In the genomic region with DNA sequence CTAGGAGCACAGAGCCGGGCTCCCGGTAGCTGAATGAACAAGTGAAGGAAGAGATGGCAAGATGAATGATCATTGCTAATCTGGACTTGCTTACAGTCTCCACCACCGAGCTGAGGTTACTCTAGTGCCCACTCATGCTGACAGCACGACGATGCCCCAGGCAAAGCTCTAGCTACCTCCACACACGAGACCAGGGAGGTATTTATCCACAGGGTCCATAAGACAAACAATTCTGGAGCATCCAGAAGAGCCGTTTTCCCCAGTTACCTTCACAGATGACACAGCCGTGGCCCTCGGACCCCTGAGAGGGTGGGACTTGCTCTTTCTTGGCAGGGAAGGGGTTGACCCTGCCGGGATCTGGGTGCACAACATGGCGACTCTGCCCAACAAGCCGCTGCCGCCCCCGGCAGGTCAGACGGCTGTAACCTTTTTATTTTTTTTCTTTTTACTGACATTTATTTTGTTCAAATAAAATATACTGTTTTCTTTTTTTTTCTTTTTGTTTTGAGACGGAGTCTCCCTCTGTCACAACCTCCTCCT, we compare ENCODE assay signal across 23 cellular contexts.
DNase-seq lines count a peak whose midpoint lies in the region; ATAC-seq, FAIRE-seq and TF ChIP-seq lines count a peak whose summit lies in the region.
"Had no signal": no experiment of that assay in that cellular context is flagged by ENCODE, and none has a peak within 500 bp of the region (broad histone marks: within the 10 kb centered on the region; RNA-seq: fewer than 3 reads in every experiment).

No MANE protein-coding gene starts in this region.

- peak; percentile 7 for FAIRE-seq in bronchial epithelial cell (lab: Jason Lieb, UNC)
- FAIRE-seq: GM12878 had no signal

- H3K27me3 Mint-ChIP-seq in natural killer cell treated with Interleukin-12 subunit alpha and Interleukin-12 subunit beta and Interleukin-15 and Interleukin-18, amount 100 ng/mL, for 72 hours = peaks cover 7 to 8% of the 10 kb centered on the region in 2 donors
- no peaks in the 10 kb centered on the region for H3K27me3 Mint-ChIP-seq in natural killer cell (ENCODE audit: low read depth in 2 of 2)
- peaks cover 7% of the 10 kb centered on the region for H3K27me3 Mint-ChIP-seq in HFFc6 (ENCODE audit: insufficient read depth)
- H3K27me3 Mint-ChIP-seq: CD4-positive, alpha-beta T cell had no signal

- H3K36me3 ChIP-seq in bronchial epithelial cell (ENCODE audit: control insufficient read depth, insufficient read depth, low read length) = no peaks in the 10 kb centered on the region

- H3K4me1 Mint-ChIP-seq in natural killer cell treated with Interleukin-12 subunit alpha and Interleukin-12 subunit beta and Interleukin-15 and Interleukin-18, amount 100 ng/mL, for 72 hours (ENCODE audit: low read depth in 2 of 2) = no peaks in the 10 kb centered on the region
- H3K4me1 Mint-ChIP-seq in natural killer cell (no peaks in the 10 kb centered on the region), HFFc6 (ENCODE audit: low read depth) (peaks cover 36% of the 10 kb centered on the region)
- H3K4me1 Mint-ChIP-seq: B cell had no signal

- intact Hi-C loops in natural killer cell (cut with micrococcal nuclease) = no loop called here

- H3K9me3 Mint-ChIP-seq in natural killer cell treated with Interleukin-12 subunit alpha and Interleukin-12 subunit beta and Interleukin-15 and Interleukin-18, amount 100 ng/mL, for 72 hours = no peaks in the 10 kb centered on the region
- H3K9me3 Mint-ChIP-seq in natural killer cell = no peaks in the 10 kb centered on the region
- no peaks in the 10 kb centered on the region for H3K9me3 Mint-ChIP-seq in HFFc6
- H3K9me3 Mint-ChIP-seq: CD4-positive, alpha-beta T cell had no signal

- H3K36me3 Mint-ChIP-seq in natural killer cell treated with Interleukin-12 subunit alpha and Interleukin-12 subunit beta and Interleukin-15 and Interleukin-18, amount 100 ng/mL, for 72 hours = no peaks in the 10 kb centered on the region
- H3K36me3 Mint-ChIP-seq in natural killer cell (no peaks in the 10 kb centered on the region), HFFc6 (ENCODE audit: low read depth) (peaks cover 4% of the 10 kb centered on the region)

- no peak overlapping the region for H3K4me3 Mint-ChIP-seq in natural killer cell treated with Interleukin-12 subunit alpha and Interleukin-12 subunit beta and Interleukin-15 and Interleukin-18, amount 100 ng/mL, for 72 hours
- H3K4me3 Mint-ChIP-seq in natural killer cell (no peak overlapping the region), HFFc6 (no peak overlapping the region)
- H3K4me3 Mint-ChIP-seq: B cell; CD4-positive, alpha-beta T cell; IgD-negative memory B cell had no signal

- H3K27me3 ChIP-seq in bronchial epithelial cell (ENCODE audit: control insufficient read depth, insufficient read depth, low read length) = no peaks in the 10 kb centered on the region
- H3K27me3 ChIP-seq: MG63 had no signal

- TF ChIP-seq CTCF in natural killer cell (IDR thresholded peaks at IDR 0.05) (no peak), bronchial epithelial cell (IDR thresholded peaks at IDR 0.05; ENCODE audit: insufficient read depth, low read length, severe bottlenecking) (no peak), HFFc6 (IDR thresholded peaks at IDR 0.05) (no peak)

- H3K4me3 ChIP-seq in bronchial epithelial cell (ENCODE audit: low read depth, low read length) = no peak overlapping the region
- H3K4me3 ChIP-seq: GM12878, MG63 had no signal

- no peak for ATAC-seq in natural killer cell treated with Interleukin-12 subunit alpha and Interleukin-12 subunit beta and Interleukin-15 and Interleukin-18, amount 100 ng/mL, for 72 hours
- ATAC-seq in natural killer cell (no peak), HG03196 (IDR thresholded peaks at IDR 0.05; ENCODE audit: unreplicated experiment) (no peak), HG02840 (IDR thresholded peaks at IDR 0.05; ENCODE audit: low FRiP score, unreplicated experiment) (no peak), HG03039 (IDR thresholded peaks at IDR 0.05; ENCODE audit: unreplicated experiment) (no peak)
- ATAC-seq: GM12878 had no signal

- H3K27ac Mint-ChIP-seq in natural killer cell treated with Interleukin-12 subunit alpha and Interleukin-12 subunit beta and Interleukin-15 and Interleukin-18, amount 100 ng/mL, for 72 hours = no peak overlapping the region
- H3K27ac Mint-ChIP-seq in natural killer cell = no peak overlapping the region
- no peak overlapping the region for H3K27ac Mint-ChIP-seq in HFFc6
- H3K27ac Mint-ChIP-seq: B cell; CD4-positive, alpha-beta T cell; IgD-negative memory B cell had no signal

- peak; percentile 8 for DNase-seq in natural killer cell treated with Interleukin-12 subunit alpha and Interleukin-12 subunit beta and Interleukin-15 and Interleukin-18, amount 100 ng/mL, for 72 hours (ENCODE audit: low spot score)
- DNase-seq in natural killer cell (no peak), bronchial epithelial cell (ENCODE audit: low read depth) (no peak), mesenteric fat pad (ENCODE audit: low spot score) (peak; percentile 73), HFFc6 (no peak)
- DNase-seq: 8988T; CD4-positive, alpha-beta T cell; GF-D8; GOT3; Kasumi-1; MG63; NCI-H1048; NCI-H1436; NCI-H2029 treated with DMSO at 0.1 percent for 48 hours; NCI-H2171; NCI-H446; NCI-H526 treated with DMSO at 0.1 percent for 48 hours had no signal

Comparison
In these comparisons a context has a peak if more than half of its experiments do, and no peak if none do; other contexts are left out.
1. DNase-seq: peak in natural killer cell treated with Interleukin-12 subunit alpha and Interleukin-12 subunit beta and Interleukin-15 and Interleukin-18, amount 100 ng/mL, for 72 hours (single experiment) and mesenteric fat pad (single experiment); none in natural killer cell (single experiment), bronchial epithelial cell (single experiment) and HFFc6 (single experiment).